ENCODE assay signal across 20 cellular contexts in genomic region chr3:111808439-111808838, GRCh38. TPM values are rescaled to one million over a fixed set of nuclear protein-coding genes. Genes with fewer than 3 reads are reported as not detected.
DNase-seq lines count a peak whose midpoint lies in the region; ATAC-seq and TF ChIP-seq lines count a peak whose summit lies in the region.
"Had no signal": no experiment of that assay in that cellular context is flagged by ENCODE, and none has a peak within 500 bp of the region (broad histone marks: within the 10 kb centered on the region; RNA-seq: fewer than 3 reads in every experiment).

No MANE protein-coding gene starts in this region.

- no peak overlapping the region for H3K4me3 ChIP-seq in breast epithelium
- H3K4me3 ChIP-seq in brain microvascular endothelial cell (ENCODE audit: low read depth, low read length), result no peak overlapping the region
- H3K4me3 ChIP-seq in left lung, result no peak overlapping the region
- no peak overlapping the region for H3K4me3 ChIP-seq in upper lobe of right lung
- no peak overlapping the region for H3K4me3 ChIP-seq in vagina

- peaks cover 43% of the 10 kb centered on the region for H3K4me1 Mint-ChIP-seq in MCF 10A (ENCODE audit: insufficient read depth, unreplicated experiment)

- H3K9me3 ChIP-seq in breast epithelium, result no peaks in the 10 kb centered on the region
- H3K9me3 ChIP-seq in left lung, result no peaks in the 10 kb centered on the region
- H3K9me3 ChIP-seq in upper lobe of right lung, result no peaks in the 10 kb centered on the region
- H3K9me3 ChIP-seq in vagina, result no peaks in the 10 kb centered on the region

- ATAC-seq in left lung (peak; percentile 67), upper lobe of right lung (peak; percentile 34), HG03135 (IDR thresholded peaks at IDR 0.05; ENCODE audit: unreplicated experiment) (no peak)
- ATAC-seq: CD8-positive, alpha-beta T cell; Panc1 had no signal

- no peak for TF ChIP-seq POLR2A in breast epithelium (IDR thresholded peaks at IDR 0.05)
- no peak for TF ChIP-seq POLR2A in vagina (IDR thresholded peaks at IDR 0.05)

- H3K9me3 Mint-ChIP-seq in MCF 10A (ENCODE audit: unreplicated experiment), result no peaks in the 10 kb centered on the region
- H3K9me3 Mint-ChIP-seq: CD8-positive, alpha-beta T cell had no signal

- in situ Hi-C loops in brain microvascular endothelial cell (cut with HindIII; ENCODE audit: low pct_ligation_motif_present, low sequenced_read_pairs), result no loop called here

- TF ChIP-seq CTCF in MCF 10A (IDR thresholded peaks at IDR 0.05; ENCODE audit: unreplicated experiment) (no peak), breast epithelium (IDR thresholded peaks at IDR 0.05) (no peak), brain microvascular endothelial cell (IDR thresholded peaks at IDR 0.05; ENCODE audit: low read depth, low read length, missing control alignments) (no peak), left lung (IDR thresholded peaks at IDR 0.05) (no peak), upper lobe of right lung (IDR thresholded peaks at IDR 0.05) (no peak), vagina (IDR thresholded peaks at IDR 0.05) (no peak)

- DNase-seq in MCF 10A (ENCODE audit: unreplicated experiment) (peak; percentile 57), breast epithelium (ENCODE audit: low spot score in 2 of 2) (no peak), brain microvascular endothelial cell (no peak), left lung (no peak), upper lobe of right lung (no peak), NCI-H1105 treated with DMSO at 0.1 percent for 48 hours (lab: John Stamatoyannopoulos, UW) (no peak), vagina (ENCODE audit: extremely low spot score in 2 of 2) (no peak)
- DNase-seq: 8988T; activated CD4-positive, CD25-positive, alpha-beta regulatory T cell treated with anti-CD3 and anti-CD28 coated beads, Interleukin-2, amount 50 U/mL, for 72 hours; activated CD8-positive, alpha-beta memory T cell treated with anti-CD3 and anti-CD28 coated beads, Interleukin-2, amount 50 U/mL, for 48 hours; activated naive CD4-positive, alpha-beta T cell treated with Interleukin-2 at 50 U/mL for 16 hours; CD8-positive, alpha-beta T cell; central memory CD4-positive, alpha-beta T cell; GDM1; NCI-H1930; NCI-H526; occipital lobe; T-helper 2 cell had no signal

- H3K4me1 ChIP-seq in breast epithelium (no peaks in the 10 kb centered on the region), left lung (no peaks in the 10 kb centered on the region), upper lobe of right lung (peaks cover 4% of the 10 kb centered on the region), vagina (peaks cover 45% of the 10 kb centered on the region)

- H3K27me3 ChIP-seq in breast epithelium (no peaks in the 10 kb centered on the region), brain microvascular endothelial cell (replicated peaks) (no peaks in the 10 kb centered on the region), left lung (no peaks in the 10 kb centered on the region), upper lobe of right lung (no peaks in the 10 kb centered on the region), vagina (no peaks in the 10 kb centered on the region)

- CTCF ChIA-PET in MCF 10A (lab: Yijun Ruan, JAX), result interaction anchor here (0.6 to 5.3 kb wide), 8 partner anchors 46 to 233 kb away, joined by 3 to 34 read pairs (median 4); partner anchors contain the start of gene PHLDB2

- H3K36me3 Mint-ChIP-seq in MCF 10A (ENCODE audit: insufficient read depth, unreplicated experiment), result no peaks in the 10 kb centered on the region
- H3K36me3 Mint-ChIP-seq: CD8-positive, alpha-beta T cell had no signal

- peak overlapping the region; percentile 70 for H3K27ac Mint-ChIP-seq in MCF 10A (ENCODE audit: low read depth, unreplicated experiment)
- H3K27ac Mint-ChIP-seq: CD8-positive, alpha-beta T cell had no signal

- H3K27me3 Mint-ChIP-seq in MCF 10A (ENCODE audit: insufficient read depth, unreplicated experiment), result no peaks in the 10 kb centered on the region

- H3K27ac ChIP-seq in breast epithelium (no peak overlapping the region), brain microvascular endothelial cell (peak overlapping the region; percentile 31), left lung (no peak overlapping the region), upper lobe of right lung (no peak overlapping the region), vagina (no peak overlapping the region)

- POLR2A ChIA-PET in MCF 10A (lab: Yijun Ruan, JAX), result interaction anchor here (0.7 to 4.0 kb wide), 11 partner anchors 19 to 1707 kb away, joined by 3 to 63 read pairs (median 5); partner anchors contain the start of gene PHLDB2

- intact Hi-C loops in MCF 10A (cut with micrococcal nuclease) (no loop called here), breast epithelium (cut with DNase I; ENCODE audit: low total_unique reads) (no loop called here), left lung (cut with DNase I) (loop anchor here in 1 of 2 donors (10.0 kb wide), 1 partner anchor 56 kb away; no protein-coding TSS in a partner anchor), upper lobe of right lung (cut with DNase I) (no loop called here), vagina (cut with DNase I) (loop anchor here (10.0 kb wide), 1 partner anchor 74 kb away; no protein-coding TSS in a partner anchor)

- no TSS peak for BruUV-seq in MCF 10A (replicated peaks; lab: Mats Ljungman, UMichigan)

- H3K36me3 ChIP-seq in breast epithelium (no peaks in the 10 kb centered on the region), brain microvascular endothelial cell (replicated peaks) (no peaks in the 10 kb centered on the region), left lung (no peaks in the 10 kb centered on the region), upper lobe of right lung (no peaks in the 10 kb centered on the region), vagina (no peaks in the 10 kb centered on the region)

- H3K4me3 Mint-ChIP-seq in MCF 10A (ENCODE audit: unreplicated experiment), result no peak overlapping the region
- H3K4me3 Mint-ChIP-seq: CD8-positive, alpha-beta T cell had no signal

RNA-seq across cellular contexts. Expression of gene PHLDB2, which starts 50.6 kb away (rescaled TPM):
- total RNA-seq in MCF 10A (2022), result 89.8 and 109 TPM in 2 replicates
- total RNA-seq in breast epithelium, result 10 to 100 TPM; 53.1 to 94.4 (median 65.0) TPM
- 10 to 100 TPM; 38.0 to 43.9 TPM for total RNA-seq in left lung
- 60.8 TPM for total RNA-seq in upper lobe of right lung
- 66.8 TPM for total RNA-seq in vagina
